8 cellular contexts compared by ENCODE assay signal in the genomic region with DNA sequence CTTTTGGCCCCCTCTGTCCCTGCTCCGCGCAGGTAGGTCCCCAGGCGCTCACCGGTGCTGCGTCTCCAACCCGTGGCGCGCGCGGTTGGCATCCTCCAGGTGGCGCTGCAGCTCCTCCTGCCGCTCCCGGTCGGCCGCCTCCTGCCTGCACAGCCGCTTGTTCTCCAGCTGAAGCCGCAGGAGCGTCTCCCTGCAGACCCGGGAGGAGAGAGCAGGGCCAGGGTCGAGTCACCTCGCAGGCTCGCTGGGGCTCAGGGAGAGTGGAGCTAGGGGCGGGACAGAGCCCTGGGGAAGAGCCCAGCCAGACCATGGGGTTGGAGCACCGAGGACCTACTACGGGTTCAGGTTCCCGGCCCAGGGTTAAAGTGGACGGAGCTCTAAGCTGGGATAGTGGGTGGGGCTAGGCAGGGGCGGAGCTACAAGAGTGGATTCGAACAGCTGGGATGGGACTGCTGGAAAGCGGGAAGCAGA. TPM values are rescaled to one million over a fixed set of nuclear protein-coding genes. Genes with fewer than 3 reads are reported as not detected.
DNase-seq lines count a peak whose midpoint lies in the region; ATAC-seq, FAIRE-seq and TF ChIP-seq lines count a peak whose summit lies in the region.

No MANE protein-coding gene starts in this region.

- peaks cover 6% of the 10 kb centered on the region for H3K4me1 ChIP-seq in NT2/D1 (ENCODE audit: insufficient read depth, insufficient read length)

- DNase-seq in AG04450 (ENCODE audit: low read depth, low spot score) (peak; percentile 45), GM18507 (ENCODE audit: extremely low spot score, insufficient read length, low read depth) (peak; percentile 60), NT2/D1 (ENCODE audit: low read depth, low spot score) (peak; percentile 70), left cardiac atrium (peak; percentile 84), retina (peak; percentile 94), NCI-H1105 treated with DMSO at 0.1 percent for 48 hours (lab: John Stamatoyannopoulos, UW) (no peak), NCI-H146 (lab: John Stamatoyannopoulos, UW) (no peak)
- peak; percentile 82 to 94 for DNase-seq in activated naive CD4-positive, alpha-beta T cell treated with anti-CD3 and anti-CD28 coated beads, Interleukin-2, amount 50 U/mL, for 72 hours (ENCODE audit: low spot score in 2 of 2)

- H3K36me3 Mint-ChIP-seq in activated naive CD4-positive, alpha-beta T cell treated with anti-CD3 and anti-CD28 coated beads, Interleukin-2, amount 50 U/mL, for 72 hours: no peaks in the 10 kb centered on the region

- H3K4me3 ChIP-seq in AG04450 (ENCODE audit: low read depth, low read length) (peak overlapping the region; percentile 68), NT2/D1 (ENCODE audit: insufficient read length, low read depth) (peak overlapping the region; percentile 56)

- CTCF ChIA-PET in AG04450 (lab: Charles Lee): interaction anchor here (0.6 to 11.9 kb wide), 32 partner anchors 10 to 842 kb away, joined by 3 to 410 read pairs (median 6); a partner anchor contains a TSS

- FAIRE-seq in GM18507 (lab: Jason Lieb, UNC): peak; percentile 81

- H3K9me3 ChIP-seq in AG04450 (ENCODE audit: control insufficient read depth, insufficient read depth, low read length) (peaks cover 6% of the 10 kb centered on the region), NT2/D1 (ENCODE audit: insufficient read depth, low read length) (peaks cover 10% of the 10 kb centered on the region; the same call in 1 of the 2 replicates)

- H3K27me3 ChIP-seq in AG04450 (ENCODE audit: control insufficient read depth, insufficient read depth, low read length): no peaks in the 10 kb centered on the region
- no peaks in the 10 kb centered on the region for H3K27me3 ChIP-seq in NT2/D1 (ENCODE audit: insufficient read depth, insufficient read length)

- H3K27ac Mint-ChIP-seq in activated naive CD4-positive, alpha-beta T cell treated with anti-CD3 and anti-CD28 coated beads, Interleukin-2, amount 50 U/mL, for 72 hours: no peak overlapping the region

- ATAC-seq in activated naive CD4-positive, alpha-beta T cell treated with anti-CD3 and anti-CD28 coated beads, Interleukin-2, amount 50 U/mL, for 72 hours: peak; percentile 91 to 92
- peak; percentile 77 to 94 for ATAC-seq in left cardiac atrium

- intact Hi-C loops in left cardiac atrium (cut with DNase I): loop anchor here (5.0 kb wide), 2 partner anchors 36 to 76 kb away; a partner anchor contains a TSS

- H3K36me3 ChIP-seq in NT2/D1 (ENCODE audit: insufficient read depth, insufficient read length, low read length): peaks cover 56% of the 10 kb centered on the region

- POLR2A ChIA-PET in AG04450 (lab: Yijun Ruan, JAX): interaction anchor here (0.6 to 3.6 kb wide), 8 partner anchors 8 to 82 kb away, joined by 3 to 58 read pairs (median 4); a partner anchor contains a TSS

- peak; percentile 77 for TF ChIP-seq CTCF in AG04450 (IDR thresholded peaks at IDR 0.05; ENCODE audit: low read depth, low read length)

- H3K27ac ChIP-seq in AG04450 (ENCODE audit: low read depth, low read length): no peak overlapping the region

- H3K9me3 Mint-ChIP-seq in activated naive CD4-positive, alpha-beta T cell treated with anti-CD3 and anti-CD28 coated beads, Interleukin-2, amount 50 U/mL, for 72 hours: no peaks in the 10 kb centered on the region

- peak overlapping the region; percentile 82 for H3K9ac ChIP-seq in NT2/D1 (ENCODE audit: insufficient read length, low read depth)

RNA-seq across cellular contexts. Expression of a gene that starts 9.3 kb away (rescaled TPM):
- 5.5 and 6.4 TPM in 2 replicates for polyA plus RNA-seq in AG04450 (2011; rRNA removed)
- 4.7 and 5.7 TPM in 2 replicates for polyA minus RNA-seq in AG04450 (2011; rRNA and poly(A)+ RNA removed)
- 10 to 100 TPM; 37.9 to 41.5 TPM for total RNA-seq in activated naive CD4-positive, alpha-beta T cell treated with anti-CD3 and anti-CD28 coated beads, Interleukin-2, amount 50 U/mL, for 72 hours
- 10 to 100 TPM; 16.8 to 28.8 TPM for total RNA-seq in left cardiac atrium

RNA-seq across cellular contexts. Expression of a gene that starts 14.5 kb away (rescaled TPM):
- polyA plus RNA-seq in AG04450 (2011; rRNA removed): not detected in 2 replicates
- not detected in 2 replicates for polyA minus RNA-seq in AG04450 (2011; rRNA and poly(A)+ RNA removed)
- total RNA-seq in activated naive CD4-positive, alpha-beta T cell treated with anti-CD3 and anti-CD28 coated beads, Interleukin-2, amount 50 U/mL, for 72 hours: not detected
- not detected for total RNA-seq in left cardiac atrium

RNA-seq across cellular contexts. Expression of a gene that starts 25.2 kb away (rescaled TPM):
- polyA plus RNA-seq in AG04450 (2011; rRNA removed): 24.1 and 44.3 TPM in 2 replicates
- 15.7 and 16.4 TPM in 2 replicates for polyA minus RNA-seq in AG04450 (2011; rRNA and poly(A)+ RNA removed)
- total RNA-seq in activated naive CD4-positive, alpha-beta T cell treated with anti-CD3 and anti-CD28 coated beads, Interleukin-2, amount 50 U/mL, for 72 hours: 100 to 1,000 TPM; 400 to 402 TPM
- total RNA-seq in left cardiac atrium: 100 to 1,000 TPM in 1 of 2 donors, 10 to 100 TPM in 1; 46.6 to 216 TPM

RNA-seq across cellular contexts. Expression of a gene that starts 28.8 kb away (rescaled TPM):
- polyA plus RNA-seq in AG04450 (2011; rRNA removed): 114 and 129 TPM in 2 replicates
- polyA minus RNA-seq in AG04450 (2011; rRNA and poly(A)+ RNA removed): 59.1 and 81.4 TPM in 2 replicates
- 10 to 100 TPM; 46.4 to 56.9 TPM for total RNA-seq in activated naive CD4-positive, alpha-beta T cell treated with anti-CD3 and anti-CD28 coated beads, Interleukin-2, amount 50 U/mL, for 72 hours
- 10 to 100 TPM; 51.2 to 52.5 TPM for total RNA-seq in left cardiac atrium

RNA-seq across cellular contexts. Expression of a gene that starts 31.6 kb away (rescaled TPM):
- 147 and 161 TPM in 2 replicates for polyA plus RNA-seq in AG04450 (2011; rRNA removed)
- 42.2 and 48.6 TPM in 2 replicates for polyA minus RNA-seq in AG04450 (2011; rRNA and poly(A)+ RNA removed)
- 100 to 1,000 TPM; 122 to 167 TPM for total RNA-seq in activated naive CD4-positive, alpha-beta T cell treated with anti-CD3 and anti-CD28 coated beads, Interleukin-2, amount 50 U/mL, for 72 hours
- 100 to 1,000 TPM; 112 to 122 TPM for total RNA-seq in left cardiac atrium

Comparison
In these comparisons a context has a peak if more than half of its experiments do, and no peak if none do; other contexts are left out.
1. DNase-seq: peak in AG04450 (single experiment), GM18507 (single experiment), NT2/D1 (single experiment), activated naive CD4-positive, alpha-beta T cell treated with anti-CD3 and anti-CD28 coated beads, Interleukin-2, amount 50 U/mL, for 72 hours (2 of 2), left cardiac atrium (single experiment) and retina (single experiment); none in NCI-H1105 treated with DMSO at 0.1 percent for 48 hours (single experiment) and NCI-H146 (single experiment).